1 cellular context compared by ENCODE assay signal in the genomic region with DNA sequence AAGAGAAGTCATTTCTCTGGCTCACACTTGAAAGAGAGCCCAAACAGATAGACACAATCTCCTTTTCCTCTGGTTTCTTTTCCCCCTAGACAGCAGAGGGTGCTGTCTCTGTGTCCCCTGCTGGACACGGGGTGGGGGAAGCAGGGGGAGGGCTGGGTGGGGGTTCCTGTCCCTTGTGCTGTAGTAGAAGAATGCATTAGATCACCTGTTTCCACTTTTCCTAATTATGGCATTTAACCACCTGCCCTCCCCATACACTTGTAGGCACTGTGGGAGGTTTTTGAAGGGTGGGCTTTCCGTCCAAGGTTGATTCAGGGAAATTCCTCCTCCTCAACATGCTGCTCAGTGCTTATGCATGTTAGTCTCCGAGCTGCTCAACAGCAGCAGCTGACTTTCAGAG.
TF ChIP-seq lines count a peak whose summit lies in the region.

No MANE protein-coding gene starts in this region.

TF ChIP-seq in HCT116, 20 proteins besides CTCF, POLR2A, EP300 and RAD21 (continued from another document):
- no peak for TF ChIP-seq SRF (IDR thresholded peaks at IDR 0.05; ENCODE audit: low read depth)
- TF ChIP-seq, protein P1, sequence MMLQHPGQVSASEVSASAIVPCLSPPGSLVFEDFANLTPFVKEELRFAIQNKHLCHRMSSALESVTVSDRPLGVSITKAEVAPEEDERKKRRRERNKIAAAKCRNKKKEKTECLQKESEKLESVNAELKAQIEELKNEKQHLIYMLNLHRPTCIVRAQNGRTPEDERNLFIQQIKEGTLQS (IDR thresholded peaks at IDR 0.05), result no peak
- no peak for TF ChIP-seq FOSL1 (IDR thresholded peaks at IDR 0.05; ENCODE audit: low read depth)
- TF ChIP-seq, protein P2, sequence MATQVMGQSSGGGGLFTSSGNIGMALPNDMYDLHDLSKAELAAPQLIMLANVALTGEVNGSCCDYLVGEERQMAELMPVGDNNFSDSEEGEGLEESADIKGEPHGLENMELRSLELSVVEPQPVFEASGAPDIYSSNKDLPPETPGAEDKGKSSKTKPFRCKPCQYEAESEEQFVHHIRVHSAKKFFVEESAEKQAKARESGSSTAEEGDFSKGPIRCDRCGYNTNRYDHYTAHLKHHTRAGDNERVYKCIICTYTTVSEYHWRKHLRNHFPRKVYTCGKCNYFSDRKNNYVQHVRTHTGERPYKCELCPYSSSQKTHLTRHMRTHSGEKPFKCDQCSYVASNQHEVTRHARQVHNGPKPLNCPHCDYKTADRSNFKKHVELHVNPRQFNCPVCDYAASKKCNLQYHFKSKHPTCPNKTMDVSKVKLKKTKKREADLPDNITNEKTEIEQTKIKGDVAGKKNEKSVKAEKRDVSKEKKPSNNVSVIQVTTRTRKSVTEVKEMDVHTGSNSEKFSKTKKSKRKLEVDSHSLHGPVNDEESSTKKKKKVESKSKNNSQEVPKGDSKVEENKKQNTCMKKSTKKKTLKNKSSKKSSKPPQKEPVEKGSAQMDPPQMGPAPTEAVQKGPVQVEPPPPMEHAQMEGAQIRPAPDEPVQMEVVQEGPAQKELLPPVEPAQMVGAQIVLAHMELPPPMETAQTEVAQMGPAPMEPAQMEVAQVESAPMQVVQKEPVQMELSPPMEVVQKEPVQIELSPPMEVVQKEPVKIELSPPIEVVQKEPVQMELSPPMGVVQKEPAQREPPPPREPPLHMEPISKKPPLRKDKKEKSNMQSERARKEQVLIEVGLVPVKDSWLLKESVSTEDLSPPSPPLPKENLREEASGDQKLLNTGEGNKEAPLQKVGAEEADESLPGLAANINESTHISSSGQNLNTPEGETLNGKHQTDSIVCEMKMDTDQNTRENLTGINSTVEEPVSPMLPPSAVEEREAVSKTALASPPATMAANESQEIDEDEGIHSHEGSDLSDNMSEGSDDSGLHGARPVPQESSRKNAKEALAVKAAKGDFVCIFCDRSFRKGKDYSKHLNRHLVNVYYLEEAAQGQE (IDR thresholded peaks at IDR 0.05; ENCODE audit: low read depth), result no peak
- TF ChIP-seq TCF7L2 (IDR thresholded peaks at IDR 0.05; ENCODE audit: borderline replicate concordance, extremely low read depth, insufficient read depth, insufficient read length), result no peak
- no peak for TF ChIP-seq EZH2phosphoT487 (IDR thresholded peaks at IDR 0.05; ENCODE audit: borderline replicate concordance)
- TF ChIP-seq SP1 (IDR thresholded peaks at IDR 0.05; ENCODE audit: low read depth), result no peak
- no peak for TF ChIP-seq ELF1 (IDR thresholded peaks at IDR 0.05; ENCODE audit: borderline replicate concordance, low read depth)
- TF ChIP-seq, protein P3, sequence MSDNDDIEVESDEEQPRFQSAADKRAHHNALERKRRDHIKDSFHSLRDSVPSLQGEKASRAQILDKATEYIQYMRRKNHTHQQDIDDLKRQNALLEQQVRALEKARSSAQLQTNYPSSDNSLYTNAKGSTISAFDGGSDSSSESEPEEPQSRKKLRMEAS (IDR thresholded peaks at IDR 0.05), result no peak
- no peak for TF ChIP-seq POLR2AphosphoS5 (IDR thresholded peaks at IDR 0.05; ENCODE audit: low read depth, low read length)
- TF ChIP-seq ZFX (IDR thresholded peaks at IDR 0.05), result no peak
- TF ChIP-seq EGR1 (IDR thresholded peaks at IDR 0.05; ENCODE audit: low read depth), result no peak
- no peak for TF ChIP-seq CBX3 (IDR thresholded peaks at IDR 0.05; ENCODE audit: low read depth)
